ENCODE assay signal across 9 cellular contexts in genomic region chr6:163667372-163668060, GRCh38.
A peak's percentile ranks its signal among the peaks of the same experiment; 100 is the strongest.
DNase-seq lines count a peak whose midpoint lies in the region; ATAC-seq and FAIRE-seq lines count a peak whose summit lies in the region.
"Had no signal": no experiment of that assay in that cellular context is flagged by ENCODE, and none has a peak within 500 bp of the region (broad histone marks: within the 10 kb centered on the region; RNA-seq: fewer than 3 reads in every experiment).

No MANE protein-coding gene starts in this region.

- H3K9me3 Mint-ChIP-seq in activated CD4-positive, alpha-beta T cell treated with anti-CD3 and anti-CD28 coated beads for 36 hours (ENCODE audit: low read depth): no peaks in the 10 kb centered on the region

- H3K4me3 Mint-ChIP-seq in activated CD4-positive, alpha-beta T cell treated with anti-CD3 and anti-CD28 coated beads for 36 hours: no peak overlapping the region

- peaks cover 10% of the 10 kb centered on the region for H3K4me1 Mint-ChIP-seq in activated CD4-positive, alpha-beta T cell treated with anti-CD3 and anti-CD28 coated beads for 36 hours

- CTCF ChIA-PET in activated CD4-positive, alpha-beta T cell treated with anti-CD3 and anti-CD28 coated beads for 36 hours (lab: Charles Lee): interaction anchor here (0.7 kb wide), 1 partner anchor 61 kb away, joined by 3 read pairs; no protein-coding TSS in a partner anchor

- POLR2A ChIA-PET in activated CD4-positive, alpha-beta T cell treated with anti-CD3 and anti-CD28 coated beads for 36 hours (lab: Charles Lee): no interaction called here

- no peak for DNase-seq in activated CD4-positive, alpha-beta T cell treated with anti-CD3 and anti-CD28 coated beads for 36 hours
- DNase-seq in activated CD4-positive, alpha-beta T cell treated with anti-CD3 and anti-CD28 coated beads for 48 hours: no peak
- DNase-seq in RPMI8226 (peak; percentile 82), inferior parietal cortex (ENCODE audit: extremely low spot score) (peak; percentile 45), iPS-NIHi11 (ENCODE audit: low spot score) (no peak), urothelium cell line (ENCODE audit: low spot score) (no peak)
- DNase-seq in activated naive CD4-positive, alpha-beta T cell treated with anti-CD3 and anti-CD28 coated beads, Interleukin-2, amount 50 U/mL, for 16 hours: no peak

- ATAC-seq in activated CD4-positive, alpha-beta T cell treated with anti-CD3 and anti-CD28 coated beads for 36 hours: peak; percentile 55
- peak; percentile 94 for ATAC-seq in HG03045 (IDR thresholded peaks at IDR 0.05; ENCODE audit: unreplicated experiment)
- ATAC-seq: A549 had no signal

- H3K27me3 Mint-ChIP-seq in activated CD4-positive, alpha-beta T cell treated with anti-CD3 and anti-CD28 coated beads for 36 hours: no peaks in the 10 kb centered on the region

- no peaks in the 10 kb centered on the region for H3K36me3 Mint-ChIP-seq in activated CD4-positive, alpha-beta T cell treated with anti-CD3 and anti-CD28 coated beads for 36 hours (ENCODE audit: low read depth)

- intact Hi-C loops in activated CD4-positive, alpha-beta T cell treated with anti-CD3 and anti-CD28 coated beads for 36 hours (cut with DNase I, micrococcal nuclease): no loop called here

- no peak for FAIRE-seq in urothelium cell line (lab: Jason Lieb, UNC)
- FAIRE-seq: A549 had no signal

- H3K27ac Mint-ChIP-seq in activated CD4-positive, alpha-beta T cell treated with anti-CD3 and anti-CD28 coated beads for 36 hours: no peak overlapping the region

Comparison
In these comparisons a context has a peak if more than half of its experiments do, and no peak if none do; other contexts are left out.
1. DNase-seq: peak in RPMI8226 (single experiment) and inferior parietal cortex (single experiment); none in activated CD4-positive, alpha-beta T cell treated with anti-CD3 and anti-CD28 coated beads for 36 hours (single experiment), activated CD4-positive, alpha-beta T cell treated with anti-CD3 and anti-CD28 coated beads for 48 hours (single experiment), iPS-NIHi11 (single experiment), urothelium cell line (single experiment) and activated naive CD4-positive, alpha-beta T cell treated with anti-CD3 and anti-CD28 coated beads, Interleukin-2, amount 50 U/mL, for 16 hours (single experiment).